ENCODE assay signal across 19 cellular contexts in the genomic region with DNA sequence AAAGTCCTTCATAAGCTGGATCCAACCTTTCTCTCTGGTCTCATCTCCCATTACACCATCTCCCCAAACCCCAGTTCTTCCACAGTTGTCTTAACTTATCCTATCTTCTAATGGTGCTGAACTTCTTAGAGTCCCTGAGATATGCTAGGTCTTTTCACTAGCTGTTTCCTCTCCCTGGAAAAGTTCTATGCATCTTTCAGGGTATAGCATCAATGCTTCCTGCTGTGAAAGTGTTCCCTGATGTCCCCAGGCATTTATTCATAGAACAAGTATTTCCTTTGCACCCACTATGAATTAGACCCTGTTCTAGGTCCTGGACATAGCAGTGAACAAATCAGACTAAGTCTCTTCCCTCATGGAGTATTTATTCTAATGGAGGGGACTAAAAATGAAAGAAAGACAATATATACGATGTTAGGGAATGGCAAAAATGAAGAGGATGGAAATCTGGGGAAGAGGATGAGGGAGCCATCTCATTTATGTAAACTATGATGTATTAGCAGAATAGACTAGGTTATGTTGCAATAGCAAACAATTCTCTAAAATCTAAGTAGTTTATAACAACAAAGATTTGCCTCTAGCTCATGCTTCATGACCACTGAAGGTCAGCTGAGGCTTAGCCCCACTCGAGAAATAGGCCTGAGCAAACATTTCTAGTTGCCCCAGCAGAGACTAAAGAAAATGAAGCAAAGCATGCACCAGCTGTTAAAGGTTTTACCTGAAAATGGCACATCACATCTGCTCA.
"Had no signal": no experiment of that assay in that cellular context is flagged by ENCODE, and none has a peak within 500 bp of the region (broad histone marks: within the 10 kb centered on the region; RNA-seq: fewer than 3 reads in every experiment).

No MANE protein-coding gene starts in this region.

- H3K36me3 ChIP-seq: heart left ventricle, prostate gland, right lobe of liver, spleen, stomach, thoracic aorta had no signal

- H3K4me3 ChIP-seq: heart left ventricle, prostate gland, right lobe of liver, spleen, stomach, thoracic aorta had no signal

- H3K9me3 ChIP-seq: prostate gland, right lobe of liver, spleen, stomach, thoracic aorta had no signal

- H3K4me1 ChIP-seq: parathyroid adenoma, prostate gland, right lobe of liver, stomach had no signal

- H3K27ac ChIP-seq: epithelial cell of prostate, heart left ventricle, parathyroid adenoma, prostate gland, right lobe of liver, spleen, stomach, thoracic aorta had no signal

- H3K9ac ChIP-seq: parathyroid adenoma had no signal

- H3K27me3 ChIP-seq: heart left ventricle, right lobe of liver, spleen, stomach had no signal

- DNase-seq: effector memory CD8-positive, alpha-beta T cell; heart left ventricle; hippocampal formation; kidney glomerular epithelial cell; naive thymus-derived CD4-positive, alpha-beta T cell; nephron progenitor cell; retina; right lobe of liver; spleen; stimulated activated CD4-positive, alpha-beta T cell treated with anti-CD3 and anti-CD28 coated beads, Interleukin-15, amount 100 ng/mL, for 24 hours; stimulated activated CD4-positive, alpha-beta T cell treated with anti-CD3 and anti-CD28 coated beads, Interleukin-1b, Interleukin-23, amount 100 ng/mL, for 48 hours; stimulated activated CD4-positive, alpha-beta T cell treated with anti-CD3 and anti-CD28 coated beads, Interleukin-4, amount 100 ng/mL, for 24 hours; stimulated activated naive B cell treated with anti-CD40 and anti-IgM and Interleukin-4, amounts not matched to agents 10 μg/mL and 1 μg/mL and 100 μg/mL, for 72 hours; stomach; substantia nigra had no signal

- ATAC-seq: effector memory CD8-positive, alpha-beta T cell; heart left ventricle; naive thymus-derived CD4-positive, alpha-beta T cell; right lobe of liver; stimulated activated naive B cell treated with anti-CD40 and anti-IgM and Interleukin-4, amounts not matched to agents 10 μg/mL and 1 μg/mL and 100 μg/mL, for 72 hours had no signal
